1 cellular context compared by ENCODE assay signal in the genomic region with DNA sequence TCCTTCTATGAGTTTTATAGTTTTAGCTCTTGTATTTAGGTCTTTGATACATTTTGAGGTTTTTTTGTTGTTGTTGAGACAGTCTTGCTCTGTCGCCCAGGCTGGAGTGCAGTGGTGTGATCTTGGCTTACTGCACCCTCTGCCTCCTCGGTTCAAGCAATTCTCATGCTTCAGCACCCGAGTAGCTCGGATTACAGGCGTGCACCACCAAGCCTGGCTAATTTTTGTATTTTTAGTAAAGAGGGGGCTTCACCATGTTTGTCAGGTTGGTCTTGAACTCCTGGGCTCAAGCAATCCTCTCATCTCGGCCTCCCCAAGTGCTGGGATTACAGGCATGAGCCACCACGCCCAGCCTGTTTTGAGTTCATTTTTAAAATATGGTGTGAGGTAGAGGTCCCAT.
TF ChIP-seq lines count a peak whose summit lies in the region.

No MANE protein-coding gene starts in this region.

TF ChIP-seq in HepG2, 621 proteins besides CTCF, POLR2A, EP300 and RAD21:
- 0 out of 2 replicates have a peak, but pooled peaks have one; percentile 21 for TF ChIP-seq ARID2 (CRISPR knock-in tag; IDR thresholded peaks at IDR 0.05; ENCODE audit: borderline replicate concordance)
- no peak for TF ChIP-seq ZNF761 (CRISPR knock-in tag; conservative IDR thresholded peaks at IDR 0.05)
